In genomic region chr13:30720470-30720869, GRCh38 we compare ENCODE assay signal across 10 cellular contexts. TPM values are rescaled to one million over a fixed set of nuclear protein-coding genes. Genes with fewer than 3 reads are reported as not detected.
DNase-seq lines count a peak whose midpoint lies in the region; ATAC-seq and TF ChIP-seq lines count a peak whose summit lies in the region.
"Had no signal": no experiment of that assay in that cellular context is flagged by ENCODE, and none has a peak within 500 bp of the region (broad histone marks: within the 10 kb centered on the region; RNA-seq: fewer than 3 reads in every experiment).

No MANE protein-coding gene starts in this region.

- no peaks in the 10 kb centered on the region for H3K36me3 ChIP-seq in suprapubic skin

- intact Hi-C loops in dendritic cell treated with granulocyte-macrophage colony-stimulating factor and Interleukin-4, amounts not matched to agents 40 ng/mL and 50 ng/mL, for 4 days (cut with micrococcal nuclease): no loop called here

- no peak overlapping the region for H3K4me3 Mint-ChIP-seq in dendritic cell treated with granulocyte-macrophage colony-stimulating factor and Interleukin-4, amounts not matched to agents 40 ng/mL and 50 ng/mL, for 4 days

- no peak overlapping the region for H3K4me3 ChIP-seq in suprapubic skin
- H3K4me3 ChIP-seq: SK-N-MC had no signal

- H3K27ac ChIP-seq in suprapubic skin: no peak overlapping the region
- no peak overlapping the region for H3K27ac ChIP-seq in foreskin keratinocyte
- H3K27ac ChIP-seq: SK-N-MC had no signal

- H3K4me1 ChIP-seq in suprapubic skin (no peaks in the 10 kb centered on the region), foreskin keratinocyte (peaks cover 10% of the 10 kb centered on the region)

- H3K4me1 Mint-ChIP-seq in dendritic cell treated with granulocyte-macrophage colony-stimulating factor and Interleukin-4, amounts not matched to agents 40 ng/mL and 50 ng/mL, for 4 days (ENCODE audit: low read depth): peaks cover 77% of the 10 kb centered on the region

- H3K9me3 ChIP-seq in suprapubic skin: no peaks in the 10 kb centered on the region

- peak; percentile 83 for ATAC-seq in GM21390 (IDR thresholded peaks at IDR 0.05; ENCODE audit: unreplicated experiment)
- ATAC-seq in HG03558 (IDR thresholded peaks at IDR 0.05; ENCODE audit: extremely low read depth, unreplicated experiment): peak; percentile 68
- no peak for ATAC-seq in foreskin keratinocyte

- H3K9me3 Mint-ChIP-seq in dendritic cell treated with granulocyte-macrophage colony-stimulating factor and Interleukin-4, amounts not matched to agents 40 ng/mL and 50 ng/mL, for 4 days: no peaks in the 10 kb centered on the region

- H3K27me3 ChIP-seq in suprapubic skin: no peaks in the 10 kb centered on the region
- no peaks in the 10 kb centered on the region for H3K27me3 ChIP-seq in foreskin keratinocyte

- peak overlapping the region; percentile 35 for H3K27ac Mint-ChIP-seq in dendritic cell treated with granulocyte-macrophage colony-stimulating factor and Interleukin-4, amounts not matched to agents 40 ng/mL and 50 ng/mL, for 4 days

- no peak for TF ChIP-seq POLR2A in suprapubic skin (IDR thresholded peaks at IDR 0.05)

- TF ChIP-seq CTCF in suprapubic skin (IDR thresholded peaks at IDR 0.05) (no peak), foreskin keratinocyte (conservative IDR thresholded peaks at IDR 0.05) (no peak)

- H3K27me3 Mint-ChIP-seq in dendritic cell treated with granulocyte-macrophage colony-stimulating factor and Interleukin-4, amounts not matched to agents 40 ng/mL and 50 ng/mL, for 4 days: peaks cover 57% of the 10 kb centered on the region

- H3K36me3 Mint-ChIP-seq in dendritic cell treated with granulocyte-macrophage colony-stimulating factor and Interleukin-4, amounts not matched to agents 40 ng/mL and 50 ng/mL, for 4 days (ENCODE audit: low read depth): no peaks in the 10 kb centered on the region

- DNase-seq in EH (ENCODE audit: low read depth) (peak; percentile 53), suprapubic skin (ENCODE audit: low spot score in 2 of 2) (no peak), foreskin keratinocyte (no peak), AG08396 (ENCODE audit: low spot score) (no peak), NCI-H526 (lab: John Stamatoyannopoulos, UW) (no peak)

- TF ChIP-seq EP300 in suprapubic skin (IDR thresholded peaks at IDR 0.05): no peak

RNA-seq across cellular contexts. Expression of gene ALOX5AP, which starts 14.9 kb away (rescaled TPM):
- total RNA-seq in suprapubic skin: 10 to 100 TPM in 1 of 4 donors, 1 to 10 TPM in 3; 5.1 to 13.2 (median 6.7) TPM
- 0.35 and 0.41 TPM in 2 replicates for total RNA-seq in foreskin keratinocyte
- 0.20 and 0.66 TPM in 2 replicates for polyA plus RNA-seq in foreskin keratinocyte
- total RNA-seq: pulmonary artery endothelial cell had no signal
